Comparison of ENCODE assay signal across 8 cellular contexts in genomic region chr3:88058593-88059379, GRCh38. TPM values are rescaled to one million over a fixed set of nuclear protein-coding genes. Genes with fewer than 3 reads are reported as not detected.
A peak's percentile ranks its signal among the peaks of the same experiment; 100 is the strongest.
DNase-seq lines count a peak whose midpoint lies in the region; ATAC-seq and TF ChIP-seq lines count a peak whose summit lies in the region.

CGGBP1 (minus strand) TSS chr3:88059005; CDS start chr3:88055976, 3,029 bp downstream.
ZNF654 (plus strand) TSS chr3:88059255; CDS start chr3:88059320, 65 bp downstream.

- BruUV-seq in PC-3 (replicated peaks; lab: Mats Ljungman, UMichigan) = no TSS peak

- POLR2A ChIA-PET in PC-3 (lab: Charles Lee; ENCODE audit: unreplicated experiment) = interaction anchor here (0.6 to 1.0 kb wide), 2 partner anchors 27 to 53 kb away, joined by 3 to 4 read pairs; no protein-coding TSS in a partner anchor

- CTCF ChIA-PET in PC-3 (lab: Charles Lee) = interaction anchor here (0.7 kb wide), 1 partner anchor 708 kb away, joined by 4 read pairs; no protein-coding TSS in a partner anchor

- ATAC-seq in GM21576 (IDR thresholded peaks at IDR 0.05; ENCODE audit: unreplicated experiment) (peak; percentile 93), PC-3 (peak; percentile 91), mucosa of descending colon (peak; percentile 96)

- H3K9me3 ChIP-seq in PC-3 (ENCODE audit: low read length) (no peaks in the 10 kb centered on the region), mucosa of descending colon (no peaks in the 10 kb centered on the region)

- H4K20me1 ChIP-seq in PC-3 (ENCODE audit: low read length) = peaks cover 34% of the 10 kb centered on the region

- H3K4me2 ChIP-seq in PC-3 (ENCODE audit: low read length) = peak within 1 kb of the TSS; percentile 95

- peaks cover 22% of the 10 kb centered on the region for H3K36me3 ChIP-seq in PC-3 (ENCODE audit: low read depth, low read length)
- no peaks in the 10 kb centered on the region for H3K36me3 ChIP-seq in mucosa of descending colon (ENCODE audit: low read depth)

- H3F3A ChIP-seq in PC-3 (ENCODE audit: low read length, unreplicated experiment) = no peaks in the 10 kb centered on the region

- peaks cover 76% of the 10 kb centered on the region for H3K79me2 ChIP-seq in PC-3 (ENCODE audit: low read length)

- intact Hi-C loops in PC-3 (cut with micrococcal nuclease) (loop anchor here (1.0 to 2.0 kb wide), 3 partner anchors 26 to 91 kb away; partner anchors contain the start of gene C3orf38), mucosa of descending colon (cut with DNase I, micrococcal nuclease) (no loop called here)

- H3K9ac ChIP-seq in PC-3 (ENCODE audit: low read length) = peak within 1 kb of the TSS; percentile 87

- DNase-seq in DMS114 treated with DMSO at 0.1 percent for 48 hours (lab: John Stamatoyannopoulos, UW; ENCODE audit: unreplicated experiment) (peak; percentile 100), PC-3 (peak; percentile 99), activated T-cell treated with anti-CD3 and anti-CD28 coated beads for 48 hours (ENCODE audit: low read depth) (peak; percentile 96), epithelial cell of prostate (ENCODE audit: low read depth, low spot score) (peak; percentile 95), mucosa of descending colon (peak; percentile 98 to 99 (median 99))
- peak; percentile 98 for DNase-seq in stimulated activated CD8-positive, alpha-beta memory T cell treated with anti-CD3 and anti-CD28 coated beads, Interleukin-4, amount 100 ng/mL, for 24 hours (ENCODE audit: low read depth)

- H3K4me1 ChIP-seq in PC-3 (ENCODE audit: insufficient read depth, low read length) = peaks cover 29% of the 10 kb centered on the region
- peaks cover 24% of the 10 kb centered on the region for H3K4me1 ChIP-seq in mucosa of descending colon (ENCODE audit: low read depth)

- H3K9me2 ChIP-seq in PC-3 (replicated peaks; ENCODE audit: low read length) = no peaks in the 10 kb centered on the region

- H2AFZ ChIP-seq in PC-3 (ENCODE audit: low read length) = peak within 1 kb of the TSS; percentile 90

- peak within 1 kb of the TSS; percentile 71 for H3K27ac ChIP-seq in PC-3 (ENCODE audit: low read length)
- H3K27ac ChIP-seq in epithelial cell of prostate = peak within 1 kb of the TSS; percentile 90

- H3K4me3 ChIP-seq in PC-3 (ENCODE audit: low read length) (peak within 1 kb of the TSS; percentile 96), mucosa of descending colon (peak within 1 kb of the TSS; percentile 67)

- no peak for TF ChIP-seq CTCF in PC-3 (conservative IDR thresholded peaks at IDR 0.05; ENCODE audit: low read depth, low read length)
- peak; percentile 11 for TF ChIP-seq CTCF in mucosa of descending colon (IDR thresholded peaks at IDR 0.05)

- H3K27me3 ChIP-seq in PC-3 (ENCODE audit: low read length) = no peaks in the 10 kb centered on the region

- no peak for TF ChIP-seq EP300 in Ishikawa (IDR thresholded peaks at IDR 0.05; ENCODE audit: borderline replicate concordance)

- TF ChIP-seq RAD21 in Ishikawa (IDR thresholded peaks at IDR 0.05; ENCODE audit: low read depth) = no peak

TF ChIP-seq in Ishikawa, 13 proteins besides CTCF, POLR2A, EP300 and RAD21:
- TF ChIP-seq USF1 (IDR thresholded peaks at IDR 0.05) (no peak), CREB1 (IDR thresholded peaks at IDR 0.05; ENCODE audit: low read depth) (peak; percentile 43; the same call in 1 of the 2 replicates), REST (IDR thresholded peaks at IDR 0.05; ENCODE audit: low read depth) (no peak), TCF12 (IDR thresholded peaks at IDR 0.05; ENCODE audit: low read depth) (peak; percentile 19; the same call in 1 of the 2 replicates), YY1 (IDR thresholded peaks at IDR 0.05; ENCODE audit: low read depth) (peak; percentile 85), NFIC (IDR thresholded peaks at IDR 0.05) (0 out of 2 replicates have a peak, but pooled peaks have one; percentile 10), EGR1 (IDR thresholded peaks at IDR 0.05) (0 out of 2 replicates have a peak, but pooled peaks have one; percentile 43), MAX (IDR thresholded peaks at IDR 0.05) (peak; percentile 55; the same call in 1 of the 2 replicates), TEAD4 (IDR thresholded peaks at IDR 0.05) (no peak), ZBTB7A (IDR thresholded peaks at IDR 0.05; ENCODE audit: low read depth) (0 out of 2 replicates have a peak, but pooled peaks have one; percentile 8), TAF1 (IDR thresholded peaks at IDR 0.05; ENCODE audit: low read depth) (peak; percentile 70), FOXM1 (IDR thresholded peaks at IDR 0.05; ENCODE audit: borderline replicate concordance, low read depth) (no peak), CEBPB (IDR thresholded peaks at IDR 0.05) (no peak)

RNA-seq across cellular contexts. Expression of gene CGGBP1, which starts in this region (rescaled TPM):
- total RNA-seq in PC-3 (2014; rRNA removed) (27.0 and 37.1 TPM in 2 replicates), mucosa of descending colon (10 to 100 TPM; 47.8 to 78.1 (median 60.3) TPM)

RNA-seq across cellular contexts. Expression of gene ZNF654, which starts in this region (rescaled TPM):
- total RNA-seq in PC-3 (2014; rRNA removed) (5.0 and 6.9 TPM in 2 replicates), mucosa of descending colon (10 to 100 TPM; 13.1 to 20.8 (median 17.4) TPM)

Comparison
In these comparisons a context has a peak if more than half of its experiments do, and no peak if none do; other contexts are left out.
1. Peak in every context shown above with its lines: DNase-seq, ATAC-seq, H3K4me3 ChIP-seq and H3K27ac ChIP-seq.